ENCODE assay signal across 8 cellular contexts in the genomic region with DNA sequence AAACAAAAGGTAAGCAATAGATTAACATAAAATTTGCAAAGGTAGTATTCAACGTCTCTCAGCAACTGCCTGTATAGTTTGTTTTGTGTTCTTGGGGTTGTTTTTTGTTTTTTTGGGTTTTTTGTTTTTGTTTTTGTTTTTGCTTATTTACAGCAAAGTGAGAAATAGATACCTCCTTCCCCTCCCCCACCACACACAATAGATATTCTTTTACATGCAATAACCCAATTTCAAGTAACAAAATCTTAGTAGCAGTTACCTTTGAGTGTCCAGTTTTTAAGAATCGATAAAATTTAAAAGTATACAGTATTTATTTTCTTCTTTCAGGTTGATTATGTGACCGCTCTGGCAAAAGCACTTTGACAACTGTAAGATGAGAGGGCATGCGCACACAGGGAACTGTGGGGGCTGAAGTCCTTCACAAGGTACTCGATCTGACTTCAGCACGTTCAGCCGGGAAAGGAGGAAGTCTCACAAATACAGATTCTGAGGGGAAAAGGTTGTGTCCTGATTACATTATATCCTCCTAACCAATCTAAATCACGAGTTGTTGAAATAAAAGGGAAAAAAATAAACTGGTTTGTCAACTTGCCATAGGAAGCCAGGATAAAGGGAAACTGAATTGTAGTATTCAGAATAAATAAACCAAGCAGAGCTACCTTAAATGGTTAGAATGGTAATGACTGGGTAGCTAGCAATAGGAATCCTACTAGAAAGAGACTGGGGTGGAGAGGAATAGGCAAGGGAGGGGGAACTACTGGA. TPM values are rescaled to one million over a fixed set of nuclear protein-coding genes. Genes with fewer than 3 reads are reported as not detected.
DNase-seq lines count a peak whose midpoint lies in the region; ATAC-seq, FAIRE-seq and TF ChIP-seq lines count a peak whose summit lies in the region.

No MANE protein-coding gene starts in this region.

- H3K9ac ChIP-seq in kidney (ENCODE audit: low read length in 2 of 2) = peak overlapping the region; percentile 39 to 41

- FAIRE-seq in kidney (lab: Jason Lieb, UNC) = peak; percentile 82

- H3K4me1 ChIP-seq in HAP-1 (peaks cover 19% of the 10 kb centered on the region), kidney (ENCODE audit: control insufficient read depth in 1 of 2, insufficient read depth in 1 of 2, low read depth in 1 of 2, low read length in 2 of 2) (peaks cover 3% of the 10 kb centered on the region in 2 donors)

- POLR2A ChIA-PET in activated CD4-positive, alpha-beta T cell treated with anti-CD3 and anti-CD28 coated beads for 36 hours (lab: Charles Lee) = interaction anchor here (0.7 kb wide), 1 partner anchor 318 kb away, joined by 3 read pairs; no protein-coding TSS in a partner anchor

- no peak overlapping the region for H3K27ac Mint-ChIP-seq in activated CD4-positive, alpha-beta T cell treated with anti-CD3 and anti-CD28 coated beads for 36 hours
- peak overlapping the region; percentile 80 for H3K27ac Mint-ChIP-seq in dendritic cell treated with granulocyte-macrophage colony-stimulating factor and Interleukin-4, amounts not matched to agents 40 ng/mL and 50 ng/mL, for 4 days

- ATAC-seq in activated CD4-positive, alpha-beta T cell treated with anti-CD3 and anti-CD28 coated beads for 36 hours = peak; percentile 74
- ATAC-seq in GM19035 (IDR thresholded peaks at IDR 0.05; ENCODE audit: unreplicated experiment) = no peak

- intact Hi-C loops in activated CD4-positive, alpha-beta T cell treated with anti-CD3 and anti-CD28 coated beads for 36 hours (cut with DNase I, micrococcal nuclease) = no loop called here
- intact Hi-C loops in dendritic cell treated with granulocyte-macrophage colony-stimulating factor and Interleukin-4, amounts not matched to agents 40 ng/mL and 50 ng/mL, for 4 days (cut with micrococcal nuclease) = loop anchor here (2.0 kb wide), 1 partner anchor 48 kb away; a partner anchor contains a TSS
- intact Hi-C loops in kidney (cut with DNase I) = no loop called here

- H3K9me3 ChIP-seq in HAP-1 (no peaks in the 10 kb centered on the region), kidney (ENCODE audit: control insufficient read depth in 1 of 2, low read length in 2 of 2) (no peaks in the 10 kb centered on the region)

- peak overlapping the region; percentile 62 for H3K4me3 Mint-ChIP-seq in activated CD4-positive, alpha-beta T cell treated with anti-CD3 and anti-CD28 coated beads for 36 hours
- H3K4me3 Mint-ChIP-seq in dendritic cell treated with granulocyte-macrophage colony-stimulating factor and Interleukin-4, amounts not matched to agents 40 ng/mL and 50 ng/mL, for 4 days = peak overlapping the region; percentile 59

- peaks cover 10% of the 10 kb centered on the region for H3K36me3 Mint-ChIP-seq in activated CD4-positive, alpha-beta T cell treated with anti-CD3 and anti-CD28 coated beads for 36 hours (ENCODE audit: low read depth)
- H3K36me3 Mint-ChIP-seq in dendritic cell treated with granulocyte-macrophage colony-stimulating factor and Interleukin-4, amounts not matched to agents 40 ng/mL and 50 ng/mL, for 4 days (ENCODE audit: low read depth) = peaks cover 25% of the 10 kb centered on the region

- no peaks in the 10 kb centered on the region for H3K27me3 ChIP-seq in HAP-1 (ENCODE audit: low read depth)

- CTCF ChIA-PET in activated CD4-positive, alpha-beta T cell treated with anti-CD3 and anti-CD28 coated beads for 36 hours (lab: Charles Lee) = no interaction called here

- in situ Hi-C loops in HAP-1 (cut with MboI; ENCODE audit: low sequenced_read_pairs) = no loop called here

- DNase-seq in AG20443 (ENCODE audit: low spot score) (peak; percentile 71), HAP-1 (ENCODE audit: low spot score in 2 of 2) (peak; percentile 47 to 63), NCI-H2227 (lab: John Stamatoyannopoulos, UW; ENCODE audit: unreplicated experiment) (peak; percentile 75), kidney (no peak)
- DNase-seq in activated CD4-positive, alpha-beta T cell treated with anti-CD3 and anti-CD28 coated beads for 36 hours = peak; percentile 62
- peak; percentile 37 for DNase-seq in stimulated activated CD4-positive, alpha-beta T cell treated with anti-CD3 and anti-CD28 coated beads, Interleukin-12 subunit alpha, Interleukin-12 subunit beta, amount 100 ng/mL, for 4 hours

- TF ChIP-seq CTCF in kidney (IDR thresholded peaks at IDR 0.05; ENCODE audit: borderline replicate concordance, extremely low read depth, insufficient read depth) = no peak

- peak overlapping the region; percentile 7; the same call in 1 of the 2 replicates for H3K4me3 ChIP-seq in HAP-1
- peak overlapping the region; percentile 13 to 45 for H3K4me3 ChIP-seq in kidney (ENCODE audit: low read length in 2 of 2)

- no peaks in the 10 kb centered on the region for H3K36me3 ChIP-seq in HAP-1 (replicated peaks)
- H3K36me3 ChIP-seq in kidney (ENCODE audit: control insufficient read depth in 1 of 2, insufficient read depth in 2 of 2, low read length in 2 of 2) = no peaks in the 10 kb centered on the region

- H3K27me3 Mint-ChIP-seq in activated CD4-positive, alpha-beta T cell treated with anti-CD3 and anti-CD28 coated beads for 36 hours = peaks cover 10% of the 10 kb centered on the region
- H3K27me3 Mint-ChIP-seq in dendritic cell treated with granulocyte-macrophage colony-stimulating factor and Interleukin-4, amounts not matched to agents 40 ng/mL and 50 ng/mL, for 4 days = no peaks in the 10 kb centered on the region

- no peaks in the 10 kb centered on the region for H3K9me3 Mint-ChIP-seq in activated CD4-positive, alpha-beta T cell treated with anti-CD3 and anti-CD28 coated beads for 36 hours (ENCODE audit: low read depth)
- H3K9me3 Mint-ChIP-seq in dendritic cell treated with granulocyte-macrophage colony-stimulating factor and Interleukin-4, amounts not matched to agents 40 ng/mL and 50 ng/mL, for 4 days = no peaks in the 10 kb centered on the region

- no peak overlapping the region for H3K27ac ChIP-seq in kidney (ENCODE audit: low read depth in 2 of 2, low read length in 2 of 2)

- peaks cover 28% of the 10 kb centered on the region for H3K4me1 Mint-ChIP-seq in activated CD4-positive, alpha-beta T cell treated with anti-CD3 and anti-CD28 coated beads for 36 hours
- H3K4me1 Mint-ChIP-seq in dendritic cell treated with granulocyte-macrophage colony-stimulating factor and Interleukin-4, amounts not matched to agents 40 ng/mL and 50 ng/mL, for 4 days (ENCODE audit: low read depth) = peaks cover 34% of the 10 kb centered on the region

RNA-seq across cellular contexts. Expression of a gene that starts 47.8 kb away (rescaled TPM):
- 1 to 10 TPM; 1.4 to 1.8 TPM for total RNA-seq in activated CD4-positive, alpha-beta T cell treated with anti-CD3 and anti-CD28 coated beads for 36 hours
- 7.4 TPM for total RNA-seq in kidney
- polyA plus RNA-seq in kidney (ENCODE audit: insufficient read depth, low read depth, low replicate concordance) = 2.3 TPM

RNA-seq across cellular contexts. Expression of a gene that starts 47.9 kb away (rescaled TPM):
- total RNA-seq in activated CD4-positive, alpha-beta T cell treated with anti-CD3 and anti-CD28 coated beads for 36 hours = 10 to 100 TPM; 11.7 to 25.9 TPM
- total RNA-seq in kidney = 36.1 TPM
- polyA plus RNA-seq in kidney (ENCODE audit: insufficient read depth, low read depth, low replicate concordance) = 24.2 TPM
